8 cellular contexts compared by ENCODE assay signal in genomic region chr18:5295981-5296705, GRCh38. TPM values are rescaled to one million over a fixed set of nuclear protein-coding genes. Genes with fewer than 3 reads are reported as not detected.
DNase-seq lines count a peak whose midpoint lies in the region; ATAC-seq and TF ChIP-seq lines count a peak whose summit lies in the region.

No MANE protein-coding gene starts in this region.

- no peaks in the 10 kb centered on the region for H3K4me1 ChIP-seq in ovary (ENCODE audit: insufficient read depth)
- no peaks in the 10 kb centered on the region for H3K4me1 ChIP-seq in thyroid gland

- TF ChIP-seq EP300 in ovary (IDR thresholded peaks at IDR 0.05), result no peak

- H3K9me3 ChIP-seq in ovary (no peaks in the 10 kb centered on the region), thyroid gland (no peaks in the 10 kb centered on the region)

- H3K36me3 ChIP-seq in ovary, result no peaks in the 10 kb centered on the region
- peaks cover 5 to 6% of the 10 kb centered on the region in 2 donors for H3K36me3 ChIP-seq in thyroid gland

- H3K27me3 Mint-ChIP-seq in activated naive CD8-positive, alpha-beta T cell treated with anti-CD3 and anti-CD28 coated beads for 36 hours, result peaks cover 4% of the 10 kb centered on the region

- H3K27ac ChIP-seq in ovary (peak overlapping the region; percentile 56 to 88), thyroid gland (peak overlapping the region; percentile 95 to 98 (median 98))

- H3K4me1 Mint-ChIP-seq in activated naive CD8-positive, alpha-beta T cell treated with anti-CD3 and anti-CD28 coated beads for 36 hours, result peaks cover 35% of the 10 kb centered on the region

- H3K27me3 ChIP-seq in ovary (no peaks in the 10 kb centered on the region), thyroid gland (no peaks in the 10 kb centered on the region)

- H3K27ac Mint-ChIP-seq in activated naive CD8-positive, alpha-beta T cell treated with anti-CD3 and anti-CD28 coated beads for 36 hours, result peak overlapping the region; percentile 97

- TF ChIP-seq POLR2A in ovary (IDR thresholded peaks at IDR 0.05), result no peak
- TF ChIP-seq POLR2A in thyroid gland (IDR thresholded peaks at IDR 0.05), result peak in 1 of 2 donors; percentile 66

- WGBS in ovary, 3 donors, result 0 to 1% (median 1%) methylated on average over 50 to 95 of the region's 95 CpGs
- WGBS in thyroid gland, 2 donors, result 0% methylated on average over 2 to 3 of the region's 95 CpGs

- no peak for TF ChIP-seq CTCF in GM10248 (IDR thresholded peaks at IDR 0.05; ENCODE audit: control extremely low read depth, extremely low read depth, low read depth, missing control alignments)
- TF ChIP-seq CTCF in ovary (IDR thresholded peaks at IDR 0.05), result no peak
- no peak for TF ChIP-seq CTCF in thyroid gland (IDR thresholded peaks at IDR 0.05)

- peak overlapping the region; percentile 80 for H3K4me3 ChIP-seq in ovary
- peak overlapping the region; percentile 8 to 99 (median 38) for H3K4me3 ChIP-seq in thyroid gland (replicated peaks in 1 of 3)

- CTCF ChIA-PET in GM10248 (lab: Yijun Ruan, JAX), result interaction anchor here (1.2 to 2.9 kb wide), 3 partner anchors 8 to 60 kb away, joined by 3 to 10 read pairs (median 9); no protein-coding TSS in a partner anchor

- POLR2A ChIA-PET in GM10248 (lab: Yijun Ruan, JAX), result interaction anchor here (0.6 to 1.8 kb wide), 3 partner anchors 13 to 541 kb away, joined by 3 to 4 read pairs (median 3); no protein-coding TSS in a partner anchor

- DNase-seq in GM10248 (ENCODE audit: extremely low spot score), result peak; percentile 94
- DNase-seq in NCI-H1048 (lab: John Stamatoyannopoulos, UW), result peak; percentile 88
- DNase-seq in activated naive CD8-positive, alpha-beta T cell treated with anti-CD3 and anti-CD28 coated beads for 36 hours, result peak; percentile 92
- peak; percentile 98 for DNase-seq in Right ventricle myocardium inferior (ENCODE audit: missing footprints)
- peak; percentile 96 to 99 (median 97) for DNase-seq in ovary
- peak; percentile 95 for DNase-seq in thyroid gland

- H3K4me3 Mint-ChIP-seq in activated naive CD8-positive, alpha-beta T cell treated with anti-CD3 and anti-CD28 coated beads for 36 hours, result peak overlapping the region; percentile 93

- H3K36me3 Mint-ChIP-seq in activated naive CD8-positive, alpha-beta T cell treated with anti-CD3 and anti-CD28 coated beads for 36 hours, result peaks cover 27% of the 10 kb centered on the region

- intact Hi-C loops in Right ventricle myocardium inferior (cut with DNase I), result loop anchor here (1.0 to 10.0 kb wide), 2 partner anchors 58 to 1851 kb away; no protein-coding TSS in a partner anchor
- intact Hi-C loops in ovary (cut with DNase I), result loop anchor here (5.0 to 10.0 kb wide), 2 partner anchors 59 to 61 kb away; no protein-coding TSS in a partner anchor
- intact Hi-C loops in thyroid gland (cut with DNase I), result loop anchor here (5.0 kb wide), 1 partner anchor 59 kb away; no protein-coding TSS in a partner anchor

- no peaks in the 10 kb centered on the region for H3K9me3 Mint-ChIP-seq in activated naive CD8-positive, alpha-beta T cell treated with anti-CD3 and anti-CD28 coated beads for 36 hours

- ATAC-seq in HG02588 (IDR thresholded peaks at IDR 0.05; ENCODE audit: unreplicated experiment) (peak; percentile 58), SK-N-SH treated with all-trans-retinoic acid at 6 μM for 48 hours (peak; percentile 78), Right ventricle myocardium inferior (peak; percentile 94)

TF ChIP-seq in SK-N-SH treated with all-trans-retinoic acid at 6 μM for 48 hours, 23 proteins besides CTCF, POLR2A, EP300 and RAD21 (continues in another document):
- TF ChIP-seq PATZ1 (CRISPR knock-in tag; IDR thresholded peaks at IDR 0.05; ENCODE audit: borderline replicate concordance), result no peak
- peak; percentile 43; the same call in 1 of the 2 replicates for TF ChIP-seq ISL1 (CRISPR knock-in tag; IDR thresholded peaks at IDR 0.05)
- TF ChIP-seq TSHZ2 (CRISPR knock-in tag; IDR thresholded peaks at IDR 0.05), result peak; percentile 99
- peak; percentile 69 for TF ChIP-seq ZNF8 (CRISPR knock-in tag; IDR thresholded peaks at IDR 0.05)
- TF ChIP-seq PPARA (CRISPR knock-in tag; IDR thresholded peaks at IDR 0.05; ENCODE audit: borderline replicate concordance), result peak; percentile 86; the same call in 1 of the 2 replicates
- peak; percentile 72 for TF ChIP-seq ZC3H10 (CRISPR knock-in tag; IDR thresholded peaks at IDR 0.05)
- TF ChIP-seq CREB5 (CRISPR knock-in tag; IDR thresholded peaks at IDR 0.05; ENCODE audit: low read depth), result no peak
- TF ChIP-seq OSR1 (CRISPR knock-in tag; IDR thresholded peaks at IDR 0.05), result peak; percentile 88; the same call in 1 of the 2 replicates
- TF ChIP-seq POU6F1 (CRISPR knock-in tag; IDR thresholded peaks at IDR 0.05; ENCODE audit: borderline replicate concordance, low read depth), result no peak; the same call in 1 of the 2 replicates
- peak; percentile 98 for TF ChIP-seq CSDC2 (CRISPR knock-in tag; IDR thresholded peaks at IDR 0.05)
- TF ChIP-seq TOX (CRISPR knock-in tag; IDR thresholded peaks at IDR 0.05; ENCODE audit: borderline replicate concordance), result no peak
- TF ChIP-seq ESRRG (CRISPR knock-in tag; IDR thresholded peaks at IDR 0.05), result 0 out of 2 replicates have a peak, but pooled peaks have one; percentile 46
- TF ChIP-seq ZFP30 (CRISPR knock-in tag; IDR thresholded peaks at IDR 0.05), result peak; percentile 60; the same call in 1 of the 2 replicates

RNA-seq across cellular contexts. Expression of gene ZBTB14, which starts 0.6 kb away (rescaled TPM):
- 10 to 100 TPM; 22.6 to 23.8 TPM for total RNA-seq in activated naive CD8-positive, alpha-beta T cell treated with anti-CD3 and anti-CD28 coated beads for 36 hours
- total RNA-seq in Right ventricle myocardium inferior (8.5 TPM), ovary (10 to 100 TPM in 6 of 7 donors, 1 to 10 TPM in 1; 6.3 to 16.3 (median 14.5) TPM), thyroid gland (10 to 100 TPM; 16.1 to 23.6 (median 18.4) TPM)
- 10 to 100 TPM in 1 of 2 donors, 1 to 10 TPM in 1; 8.6 to 17.5 TPM for polyA plus RNA-seq in ovary

Comparison
In these comparisons a context has a peak if more than half of its experiments do, and no peak if none do; other contexts are left out.
1. Peak in every context shown above with its lines: DNase-seq, ATAC-seq, H3K4me3 ChIP-seq and H3K27ac ChIP-seq.